23 cellular contexts compared by ENCODE assay signal in genomic region chr6:167422934-167423333, GRCh38.
"Had no signal": no experiment of that assay in that cellular context is flagged by ENCODE, and none has a peak within 500 bp of the region (broad histone marks: within the 10 kb centered on the region; RNA-seq: fewer than 3 reads in every experiment).

No MANE protein-coding gene starts in this region.

- H3K27ac ChIP-seq: adrenal gland, Peyer's patch, RWPE1, SJCRH30 had no signal

- ATAC-seq: activated CD8-positive, alpha-beta T cell treated with anti-CD3 and anti-CD28 coated beads, Interleukin-2, amount 10 ng/mL, durations not matched to agents 7 days and 5 days; K562; WTC11 had no signal

- DNase-seq: activated CD4-positive, alpha-beta T cell treated with anti-CD3 and anti-CD28 coated beads for 48 hours; activated CD4-positive, alpha-beta T cell treated with anti-CD3 and anti-CD28 coated beads, Interleukin-2, amount 50 U/mL, for 4 hours; activated CD4-positive, CD25-positive, alpha-beta regulatory T cell treated with anti-CD3 and anti-CD28 coated beads, Interleukin-2, amount 50 U/mL, for 72 hours; activated CD8-positive, alpha-beta memory T cell treated with anti-CD3 and anti-CD28 coated beads, Interleukin-2, amount 50 U/mL, for 48 hours; activated CD8-positive, alpha-beta T cell treated with anti-CD3 and anti-CD28 coated beads, Interleukin-2, amount 10 ng/mL, durations not matched to agents 7 days and 5 days; activated naive CD4-positive, alpha-beta T cell treated with anti-CD3 and anti-CD28 coated beads, Interleukin-2, amount 50 U/mL, for 16 hours; activated naive CD8-positive, alpha-beta T cell treated with anti-CD3 and anti-CD28 coated beads, Interleukin-2, amount 10 ng/mL, durations not matched to agents 7 days and 5 days; activated T-cell treated with anti-CD3 and anti-CD28 coated beads, Interleukin-2, amount 50 U/mL, for 1 hour; adrenal gland; anterior cingulate cortex; Karpas-422; NCI-H1105 treated with DMSO at 0.1 percent for 48 hours; NCI-H1930; NCI-H345; NCI-H510A treated with DMSO at 0.1 percent for 48 hours; Peyer's patch; Right ventricle myocardium superior; SJCRH30; T-helper 9 cell had no signal

- H3K4me3 ChIP-seq: adrenal gland, K562, Peyer's patch, SJCRH30 had no signal

- H3K9me3 ChIP-seq: adrenal gland, Peyer's patch, SJCRH30 had no signal

- H3K4me3 Mint-ChIP-seq: activated CD8-positive, alpha-beta T cell treated with anti-CD3 and anti-CD28 coated beads, Interleukin-2, amount 10 ng/mL, durations not matched to agents 7 days and 5 days; activated naive CD8-positive, alpha-beta T cell treated with anti-CD3 and anti-CD28 coated beads, Interleukin-2, amount 10 ng/mL, durations not matched to agents 7 days and 5 days; T-helper 1 cell treated with Interleukin-12 subunit alpha and Interleukin-12 subunit beta and Interleukin-4 antibody, amounts not matched to agents 30 μg/mL and 1 μg/mL, for 36 hours; WTC11 had no signal

- H3K4me1 ChIP-seq: adrenal gland, SJCRH30 had no signal

- H3K9me3 Mint-ChIP-seq: activated naive CD8-positive, alpha-beta T cell treated with anti-CD3 and anti-CD28 coated beads, Interleukin-2, amount 10 ng/mL, durations not matched to agents 7 days and 5 days; T-helper 1 cell treated with Interleukin-12 subunit alpha and Interleukin-12 subunit beta and Interleukin-4 antibody, amounts not matched to agents 30 μg/mL and 1 μg/mL, for 36 hours; WTC11 had no signal

- H3K36me3 ChIP-seq: adrenal gland, Peyer's patch, SJCRH30 had no signal

- H3K27ac Mint-ChIP-seq: activated CD8-positive, alpha-beta T cell treated with anti-CD3 and anti-CD28 coated beads, Interleukin-2, amount 10 ng/mL, durations not matched to agents 7 days and 5 days; activated naive CD8-positive, alpha-beta T cell treated with anti-CD3 and anti-CD28 coated beads, Interleukin-2, amount 10 ng/mL, durations not matched to agents 7 days and 5 days; T-helper 1 cell treated with Interleukin-12 subunit alpha and Interleukin-12 subunit beta and Interleukin-4 antibody, amounts not matched to agents 30 μg/mL and 1 μg/mL, for 36 hours; WTC11 had no signal

- H3K36me3 Mint-ChIP-seq: activated naive CD8-positive, alpha-beta T cell treated with anti-CD3 and anti-CD28 coated beads, Interleukin-2, amount 10 ng/mL, durations not matched to agents 7 days and 5 days had no signal

- H3K27me3 ChIP-seq: adrenal gland, Peyer's patch had no signal

- H3K4me1 Mint-ChIP-seq: activated naive CD8-positive, alpha-beta T cell treated with anti-CD3 and anti-CD28 coated beads, Interleukin-2, amount 10 ng/mL, durations not matched to agents 7 days and 5 days had no signal
